In the genomic region with DNA sequence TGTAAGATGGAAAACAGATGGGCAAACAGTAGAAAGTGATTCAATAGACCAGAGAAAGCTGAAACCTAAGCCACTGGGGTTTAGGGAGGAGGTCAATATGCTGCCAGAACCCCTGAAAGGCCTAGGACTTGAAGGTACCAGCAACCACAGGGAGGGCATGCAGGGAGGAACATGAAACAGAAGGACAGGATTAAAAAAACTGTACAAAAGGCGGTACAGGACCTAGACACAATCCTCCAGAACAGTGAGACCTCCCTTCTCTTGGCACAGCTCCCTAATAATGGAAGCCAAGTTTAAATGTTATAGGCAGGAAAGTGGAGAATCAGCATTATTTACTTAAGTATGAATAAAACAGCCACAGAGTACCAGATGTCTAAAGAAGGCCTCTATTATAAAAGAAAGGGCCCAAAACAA, we compare ENCODE assay signal across 13 cellular contexts.
DNase-seq lines count a peak whose midpoint lies in the region; ATAC-seq and TF ChIP-seq lines count a peak whose summit lies in the region.
"Had no signal": no experiment of that assay in that cellular context is flagged by ENCODE, and none has a peak within 500 bp of the region (broad histone marks: within the 10 kb centered on the region; RNA-seq: fewer than 3 reads in every experiment).

No MANE protein-coding gene starts in this region.

- WGBS in body of pancreas, 2 donors = 70 to 73% methylated on average over 1 of the region's 1 CpG

- H3K27ac ChIP-seq in A673 (ENCODE audit: low read depth, low read length, poor library complexity, severe bottlenecking) (no peak overlapping the region), body of pancreas (peak overlapping the region in 2 of 4 donors; percentile 35)
- H3K27ac ChIP-seq: BLaER1 had no signal

- H3K36me3 ChIP-seq in A673 (ENCODE audit: insufficient read depth, low read length, poor library complexity, severe bottlenecking) = peaks cover 8% of the 10 kb centered on the region
- peaks cover 0 to 9% of the 10 kb centered on the region in 2 donors for H3K36me3 ChIP-seq in body of pancreas (replicated peaks in 1 of 2; ENCODE audit: insufficient read depth in 1 of 2, low read depth in 2 of 2)

- H3K27ac Mint-ChIP-seq in activated T-helper 17 cell treated with anti-CD3 and anti-CD28 coated beads, Interleukin-2, amount 50 U/mL, for 72 hours = peak overlapping the region; percentile 12

- H3K4me1 ChIP-seq in A673 (ENCODE audit: insufficient read depth, low read length, poor library complexity, severe bottlenecking) (peaks cover 3% of the 10 kb centered on the region), body of pancreas (peaks cover 4% of the 10 kb centered on the region)
- H3K4me1 ChIP-seq: BLaER1 had no signal

- POLR2A ChIA-PET in A673 (lab: Charles Lee; ENCODE audit: low non-redundant PET) = no interaction called here

- TF ChIP-seq POLR2A in body of pancreas (IDR thresholded peaks at IDR 0.05) = no peak

- CTCF ChIA-PET in A673 (lab: Charles Lee) = no interaction called here

- H3K9me3 Mint-ChIP-seq in activated T-helper 17 cell treated with anti-CD3 and anti-CD28 coated beads, Interleukin-2, amount 50 U/mL, for 72 hours = no peaks in the 10 kb centered on the region

- DNase-seq in A673 (ENCODE audit: low spot score) = peak; percentile 17
- DNase-seq in MV-4-11 (lab: John Stamatoyannopoulos, UW) = peak; percentile 8
- peak; percentile 55 for DNase-seq in globus pallidus (ENCODE audit: low spot score)
- no peak for DNase-seq in GOT3 (lab: John Stamatoyannopoulos, UW)
- no peak for DNase-seq in NCI-H510A treated with DMSO at 0.1 percent for 48 hours (lab: John Stamatoyannopoulos, UW)
- no peak for DNase-seq in body of pancreas
- no peak for DNase-seq in T-helper 9 cell
- DNase-seq: activated gamma-delta T cell treated with Interleukin-2 at 50 U/mL for 16 hours, posterior cingulate gyrus had no signal

- no peaks in the 10 kb centered on the region for H3K4me1 Mint-ChIP-seq in activated T-helper 17 cell treated with anti-CD3 and anti-CD28 coated beads, Interleukin-2, amount 50 U/mL, for 72 hours

- H3K4me3 Mint-ChIP-seq in activated T-helper 17 cell treated with anti-CD3 and anti-CD28 coated beads, Interleukin-2, amount 50 U/mL, for 72 hours = no peak overlapping the region

- H3K27me3 Mint-ChIP-seq in activated T-helper 17 cell treated with anti-CD3 and anti-CD28 coated beads, Interleukin-2, amount 50 U/mL, for 72 hours = no peaks in the 10 kb centered on the region

- TF ChIP-seq CTCF in A673 (conservative IDR thresholded peaks at IDR 0.05; ENCODE audit: low read depth, low read length) = no peak
- TF ChIP-seq CTCF in body of pancreas (IDR thresholded peaks at IDR 0.05) = no peak

- H3K4me3 ChIP-seq in A673 (ENCODE audit: low read depth, low read length, poor library complexity, severe bottlenecking) (no peak overlapping the region), body of pancreas (no peak overlapping the region)
- H3K4me3 ChIP-seq: BLaER1 had no signal

- no peak for ATAC-seq in activated T-helper 17 cell treated with anti-CD3 and anti-CD28 coated beads, Interleukin-2, amount 50 U/mL, for 72 hours (replicated peaks)
- ATAC-seq in body of pancreas = no peak
- ATAC-seq: left lobe of liver, Panc1 had no signal

- no TSS peak for BruUV-seq in A673 (replicated peaks; lab: Mats Ljungman, UMichigan)

- intact Hi-C loops in A673 (cut with micrococcal nuclease; ENCODE audit: unreplicated experiment) (loop anchor here (5.0 kb wide), 1 partner anchor 58 kb away; no protein-coding TSS in a partner anchor), body of pancreas (cut with DNase I) (no loop called here)

- H3K27me3 ChIP-seq in A673 (replicated peaks; ENCODE audit: insufficient read depth, low read depth, low read length, poor library complexity) (no peaks in the 10 kb centered on the region), body of pancreas (no peaks in the 10 kb centered on the region)
- H3K27me3 ChIP-seq: BLaER1 had no signal

- H3K9me3 ChIP-seq in A673 (ENCODE audit: low read depth, low read length, poor library complexity, severe bottlenecking) (no peaks in the 10 kb centered on the region), body of pancreas (no peaks in the 10 kb centered on the region)
- H3K9me3 ChIP-seq: BLaER1 had no signal

- H3K36me3 Mint-ChIP-seq in activated T-helper 17 cell treated with anti-CD3 and anti-CD28 coated beads, Interleukin-2, amount 50 U/mL, for 72 hours (ENCODE audit: low read depth) = peaks cover 87% of the 10 kb centered on the region

Comparison
In these comparisons a context has a peak if more than half of its experiments do, and no peak if none do; other contexts are left out.
1. DNase-seq: peak in A673 (single experiment), MV-4-11 (single experiment) and globus pallidus (single experiment); none in GOT3 (single experiment), NCI-H510A treated with DMSO at 0.1 percent for 48 hours (single experiment), body of pancreas (0 of 4) and T-helper 9 cell (single experiment).